10 cellular contexts compared by ENCODE assay signal in genomic region chr1:208187499-208188041, GRCh38. TPM values are rescaled to one million over a fixed set of nuclear protein-coding genes. Genes with fewer than 3 reads are reported as not detected.
DNase-seq lines count a peak whose midpoint lies in the region; ATAC-seq and TF ChIP-seq lines count a peak whose summit lies in the region.
"Had no signal": no experiment of that assay in that cellular context is flagged by ENCODE, and none has a peak within 500 bp of the region (broad histone marks: within the 10 kb centered on the region; RNA-seq: fewer than 3 reads in every experiment).

No MANE protein-coding gene starts in this region.

- peaks cover 50% of the 10 kb centered on the region for H3K36me3 Mint-ChIP-seq in brain
- H3K36me3 Mint-ChIP-seq in activated T-cell treated with anti-CD3 and anti-CD28 coated beads, Interleukin-2, amount 50 U/mL, for 4 hours (ENCODE audit: insufficient read depth) = no peaks in the 10 kb centered on the region

- no peak for DNase-seq in stimulated activated CD4-positive, alpha-beta T cell treated with anti-CD3 and anti-CD28 coated beads, Interleukin-15, amount 100 ng/mL, for 24 hours
- no peak for DNase-seq in activated T-cell treated with anti-CD3 and anti-CD28 coated beads, Interleukin-2, amount 50 U/mL, for 4 hours
- DNase-seq in right atrium auricular region (ENCODE audit: low spot score) = no peak
- no peak for DNase-seq in DMS 273 treated with DMSO at 0.1 percent for 48 hours (lab: John Stamatoyannopoulos, UW)
- DNase-seq: activated CD4-positive, alpha-beta T cell treated with anti-CD3 and anti-CD28 coated beads for 36 hours had no signal

- no peak overlapping the region for H3K27ac ChIP-seq in right atrium auricular region
- H3K27ac ChIP-seq: vagina had no signal

- ATAC-seq in GM18519 (IDR thresholded peaks at IDR 0.05; ENCODE audit: low FRiP score, unreplicated experiment) (peak; percentile 72), GM21515 (IDR thresholded peaks at IDR 0.05; ENCODE audit: unreplicated experiment) (peak; percentile 76), HG03135 (IDR thresholded peaks at IDR 0.05; ENCODE audit: unreplicated experiment) (peak; percentile 72)
- ATAC-seq in activated T-cell treated with anti-CD3 and anti-CD28 coated beads, Interleukin-2, amount 50 U/mL, for 4 hours = no peak
- ATAC-seq: activated CD4-positive, alpha-beta T cell treated with anti-CD3 and anti-CD28 coated beads for 36 hours had no signal

- H3K4me1 ChIP-seq in right atrium auricular region = peaks cover 0 to 28% of the 10 kb centered on the region in 2 donors

- H3K9me3 ChIP-seq in right atrium auricular region = no peaks in the 10 kb centered on the region
- H3K9me3 ChIP-seq: vagina had no signal

- no peak overlapping the region for H3K4me3 Mint-ChIP-seq in brain
- no peak overlapping the region for H3K4me3 Mint-ChIP-seq in activated T-cell treated with anti-CD3 and anti-CD28 coated beads, Interleukin-2, amount 50 U/mL, for 4 hours
- H3K4me3 Mint-ChIP-seq: activated CD4-positive, alpha-beta T cell treated with anti-CD3 and anti-CD28 coated beads for 36 hours had no signal

- H3K27ac Mint-ChIP-seq in brain = peak overlapping the region; percentile 5 to 61 (median 46)
- H3K27ac Mint-ChIP-seq: activated CD4-positive, alpha-beta T cell treated with anti-CD3 and anti-CD28 coated beads for 36 hours had no signal

- H3K4me1 Mint-ChIP-seq in brain = peaks cover 86% of the 10 kb centered on the region
- peaks cover 8% of the 10 kb centered on the region for H3K4me1 Mint-ChIP-seq in activated T-cell treated with anti-CD3 and anti-CD28 coated beads, Interleukin-2, amount 50 U/mL, for 4 hours (ENCODE audit: low read depth)

- H3K4me3 ChIP-seq in right atrium auricular region = no peak overlapping the region
- H3K4me3 ChIP-seq: vagina had no signal

- TF ChIP-seq CTCF in brain (conservative IDR thresholded peaks at IDR 0.05) (no peak), right atrium auricular region (IDR thresholded peaks at IDR 0.05) (no peak)

- peaks cover 5% of the 10 kb centered on the region for H3K27me3 Mint-ChIP-seq in brain
- H3K27me3 Mint-ChIP-seq in activated T-cell treated with anti-CD3 and anti-CD28 coated beads, Interleukin-2, amount 50 U/mL, for 4 hours (ENCODE audit: low read depth) = peaks cover 5% of the 10 kb centered on the region

- H3K36me3 ChIP-seq in right atrium auricular region = no peaks in the 10 kb centered on the region
- H3K36me3 ChIP-seq: vagina had no signal

- H3K9me3 Mint-ChIP-seq in brain = peaks cover 0 to 3% (median 0%) of the 10 kb centered on the region in 5 experiments
- no peaks in the 10 kb centered on the region for H3K9me3 Mint-ChIP-seq in activated T-cell treated with anti-CD3 and anti-CD28 coated beads, Interleukin-2, amount 50 U/mL, for 4 hours

- no peaks in the 10 kb centered on the region for H3K27me3 ChIP-seq in right atrium auricular region
- H3K27me3 ChIP-seq: vagina had no signal

RNA-seq across cellular contexts. Expression of gene PLXNA2, which starts 56.6 kb away (rescaled TPM):
- polyA plus RNA-seq in brain (ENCODE audit: insufficient read depth, low read depth, low replicate concordance) = 5.7 TPM
- total RNA-seq in activated T-cell treated with anti-CD3 and anti-CD28 coated beads, Interleukin-2, amount 50 U/mL, for 4 hours = under 1 TPM; 0.15 to 0.71 (median 0.35) TPM
- 10 to 100 TPM; 10.8 to 23.8 TPM for total RNA-seq in right atrium auricular region

Comparison
In these comparisons a context has a peak if more than half of its experiments do, and no peak if none do; other contexts are left out.
1. ATAC-seq: peak in GM18519 (single experiment), GM21515 (single experiment) and HG03135 (single experiment); none in activated T-cell treated with anti-CD3 and anti-CD28 coated beads, Interleukin-2, amount 50 U/mL, for 4 hours (0 of 2).
2. RNA of gene PLXNA2, which starts 56.6 kb away (total RNA-seq): 10.8 to 23.8 TPM in right atrium auricular region; 0.15 to 0.71 TPM in activated T-cell treated with anti-CD3 and anti-CD28 coated beads, Interleukin-2, amount 50 U/mL, for 4 hours; every median in the first group is over 4 times any median in the second.